ENCODE assay signal across 16 cellular contexts in the genomic region with DNA sequence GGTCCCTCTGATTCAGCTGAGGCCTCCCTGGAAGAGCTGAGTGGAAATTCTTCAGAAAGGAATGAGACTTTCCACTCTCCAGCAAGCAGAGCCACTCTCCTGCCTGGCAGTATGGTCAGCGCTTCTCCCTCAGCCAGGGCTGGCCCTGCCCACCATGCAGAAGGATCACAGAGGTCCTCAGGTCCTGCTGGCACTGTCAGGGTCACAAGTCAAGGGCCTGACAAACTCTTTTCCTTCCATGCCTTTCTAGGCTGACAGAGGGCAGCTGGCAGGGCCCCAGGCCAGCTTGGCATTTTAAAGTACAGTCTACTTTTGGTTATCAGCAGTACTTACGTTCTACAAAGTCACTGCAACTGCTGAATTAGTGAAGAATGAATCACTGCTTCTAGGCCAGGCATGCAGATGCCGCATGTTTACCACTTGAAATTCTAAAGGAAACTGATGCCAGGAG.
DNase-seq lines count a peak whose midpoint lies in the region; ATAC-seq and TF ChIP-seq lines count a peak whose summit lies in the region.
"Had no signal": no experiment of that assay in that cellular context is flagged by ENCODE, and none has a peak within 500 bp of the region (broad histone marks: within the 10 kb centered on the region; RNA-seq: fewer than 3 reads in every experiment).

No MANE protein-coding gene starts in this region.

- WGBS in body of pancreas, 2 donors: 13 to 48% methylated on average over 2 to 3 of the region's 3 CpGs
- WGBS in smooth muscle cell (ENCODE audit: low lambda C conversion rate): 28% methylated on average over 3 of the region's 3 CpGs

- H4K20me1 ChIP-seq in smooth muscle cell (ENCODE audit: low read depth): no peaks in the 10 kb centered on the region

- no peaks in the 10 kb centered on the region for H3K79me2 ChIP-seq in smooth muscle cell (ENCODE audit: low read depth)

- H3K4me1 ChIP-seq in body of pancreas (peaks cover 42% of the 10 kb centered on the region), smooth muscle cell (ENCODE audit: low read depth) (peaks cover 5% of the 10 kb centered on the region)
- H3K4me1 ChIP-seq: gastrocnemius medialis had no signal

- peak overlapping the region; percentile 42 for H2AFZ ChIP-seq in smooth muscle cell (ENCODE audit: low read depth)

- H3K36me3 ChIP-seq in body of pancreas (replicated peaks in 1 of 2; ENCODE audit: insufficient read depth in 1 of 2, low read depth in 2 of 2) (no peaks in the 10 kb centered on the region), smooth muscle cell (ENCODE audit: low read depth) (no peaks in the 10 kb centered on the region)
- H3K36me3 ChIP-seq: gastrocnemius medialis had no signal

- H3K4me3 ChIP-seq in body of pancreas (no peak overlapping the region), smooth muscle cell (no peak overlapping the region)
- H3K4me3 ChIP-seq: gastrocnemius medialis had no signal

- peak; percentile 43 for DNase-seq in HCEC 1CT
- peak; percentile 47 to 73 (median 54) for DNase-seq in body of pancreas
- DNase-seq in iris pigment epithelial cell (ENCODE audit: low read depth): peak; percentile 36
- peak; percentile 8 for DNase-seq in smooth muscle cell (lab: John Stamatoyannopoulos, UW; ENCODE audit: unreplicated experiment)
- DNase-seq in activated CD8-positive, alpha-beta memory T cell treated with anti-CD3 and anti-CD28 coated beads for 24 hours: no peak
- no peak for DNase-seq in SHP77 (lab: John Stamatoyannopoulos, UW)
- DNase-seq in NCI-H1092 (lab: John Stamatoyannopoulos, UW): no peak
- DNase-seq: activated T-cell treated with anti-CD3 and anti-CD28 coated beads, Interleukin-2, amount 50 U/mL, for 4 hours; CD8-positive, alpha-beta T cell; effector CD4-positive, alpha-beta T cell; gastrocnemius medialis; natural killer cell; NCI-H1417 treated with DMSO at 0.1 percent for 48 hours; NCI-H524; T-helper 1 cell had no signal

- peaks cover 6% of the 10 kb centered on the region for H3F3A ChIP-seq in smooth muscle cell (ENCODE audit: low read depth)

- TF ChIP-seq POLR2A in body of pancreas (IDR thresholded peaks at IDR 0.05): no peak

- ATAC-seq in body of pancreas: peak; percentile 45
- ATAC-seq in HG03135 (IDR thresholded peaks at IDR 0.05; ENCODE audit: unreplicated experiment): no peak
- ATAC-seq: activated T-cell treated with anti-CD3 and anti-CD28 coated beads, Interleukin-2, amount 50 U/mL, for 4 hours; CD8-positive, alpha-beta T cell; gastrocnemius medialis had no signal

- H3K9ac ChIP-seq in smooth muscle cell (ENCODE audit: low read depth): peak overlapping the region; percentile 22

- H3K27me3 ChIP-seq in body of pancreas (no peaks in the 10 kb centered on the region), smooth muscle cell (ENCODE audit: low read depth) (no peaks in the 10 kb centered on the region)
- H3K27me3 ChIP-seq: gastrocnemius medialis had no signal

- intact Hi-C loops in body of pancreas (cut with DNase I): no loop called here

- H3K27ac ChIP-seq in body of pancreas (peak overlapping the region; percentile 1 to 54 (median 52)), smooth muscle cell (ENCODE audit: low read depth) (peak overlapping the region; percentile 87)
- H3K27ac ChIP-seq: gastrocnemius medialis had no signal

- H3K9me3 ChIP-seq in body of pancreas (no peaks in the 10 kb centered on the region), smooth muscle cell (replicated peaks; ENCODE audit: low read depth) (no peaks in the 10 kb centered on the region)
- H3K9me3 ChIP-seq: gastrocnemius medialis had no signal

- H3K4me2 ChIP-seq in smooth muscle cell: peak overlapping the region; percentile 62

- TF ChIP-seq CTCF in body of pancreas (IDR thresholded peaks at IDR 0.05) (no peak), smooth muscle cell (IDR thresholded peaks at IDR 0.05; ENCODE audit: borderline replicate concordance, insufficient read depth, poor library complexity, severe bottlenecking) (no peak)

Comparison
In these comparisons a context has a peak if more than half of its experiments do, and no peak if none do; other contexts are left out.
1. DNase-seq: peak in HCEC 1CT (single experiment), body of pancreas (4 of 4), iris pigment epithelial cell (single experiment) and smooth muscle cell (single experiment); none in activated CD8-positive, alpha-beta memory T cell treated with anti-CD3 and anti-CD28 coated beads for 24 hours (single experiment), SHP77 (0 of 2) and NCI-H1092 (single experiment).